In the genomic region with DNA sequence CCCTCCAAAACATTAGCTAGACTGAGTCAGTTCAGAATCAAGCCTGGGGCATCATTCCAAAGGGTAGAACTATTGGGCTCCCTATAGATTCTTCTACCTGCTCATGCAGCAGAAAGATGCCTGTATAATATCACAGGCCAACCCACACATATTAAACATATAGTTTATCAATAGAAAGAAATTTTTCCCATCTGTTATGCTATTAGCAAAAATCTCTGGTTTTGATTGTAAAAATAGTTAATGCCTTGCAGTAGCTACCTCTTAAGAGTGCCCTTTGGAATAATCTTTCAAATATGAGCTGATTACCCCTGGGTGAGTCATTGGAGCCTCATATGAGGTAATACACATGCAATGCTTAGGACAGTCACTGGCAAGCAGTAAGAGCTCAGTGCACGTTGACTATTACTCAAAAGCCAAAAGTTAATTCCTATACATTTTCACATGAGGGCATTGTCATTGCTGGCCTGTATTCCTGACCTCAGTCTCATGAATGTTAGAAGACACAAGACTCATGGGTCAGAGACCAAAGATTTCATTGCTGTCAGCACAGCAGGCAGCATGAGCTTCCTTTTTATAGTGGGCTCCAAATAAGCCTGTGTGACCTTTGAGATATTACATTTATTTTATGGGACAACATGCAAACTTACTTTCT, we compare ENCODE assay signal across 1 cellular context.
A peak's percentile ranks its signal among the peaks of the same experiment; 100 is the strongest.
TF ChIP-seq lines count a peak whose summit lies in the region.

No MANE protein-coding gene starts in this region.

TF ChIP-seq in HEK293, 187 proteins besides CTCF, POLR2A, EP300 and RAD21 (continued from another document):
- TF ChIP-seq, protein P1, sequence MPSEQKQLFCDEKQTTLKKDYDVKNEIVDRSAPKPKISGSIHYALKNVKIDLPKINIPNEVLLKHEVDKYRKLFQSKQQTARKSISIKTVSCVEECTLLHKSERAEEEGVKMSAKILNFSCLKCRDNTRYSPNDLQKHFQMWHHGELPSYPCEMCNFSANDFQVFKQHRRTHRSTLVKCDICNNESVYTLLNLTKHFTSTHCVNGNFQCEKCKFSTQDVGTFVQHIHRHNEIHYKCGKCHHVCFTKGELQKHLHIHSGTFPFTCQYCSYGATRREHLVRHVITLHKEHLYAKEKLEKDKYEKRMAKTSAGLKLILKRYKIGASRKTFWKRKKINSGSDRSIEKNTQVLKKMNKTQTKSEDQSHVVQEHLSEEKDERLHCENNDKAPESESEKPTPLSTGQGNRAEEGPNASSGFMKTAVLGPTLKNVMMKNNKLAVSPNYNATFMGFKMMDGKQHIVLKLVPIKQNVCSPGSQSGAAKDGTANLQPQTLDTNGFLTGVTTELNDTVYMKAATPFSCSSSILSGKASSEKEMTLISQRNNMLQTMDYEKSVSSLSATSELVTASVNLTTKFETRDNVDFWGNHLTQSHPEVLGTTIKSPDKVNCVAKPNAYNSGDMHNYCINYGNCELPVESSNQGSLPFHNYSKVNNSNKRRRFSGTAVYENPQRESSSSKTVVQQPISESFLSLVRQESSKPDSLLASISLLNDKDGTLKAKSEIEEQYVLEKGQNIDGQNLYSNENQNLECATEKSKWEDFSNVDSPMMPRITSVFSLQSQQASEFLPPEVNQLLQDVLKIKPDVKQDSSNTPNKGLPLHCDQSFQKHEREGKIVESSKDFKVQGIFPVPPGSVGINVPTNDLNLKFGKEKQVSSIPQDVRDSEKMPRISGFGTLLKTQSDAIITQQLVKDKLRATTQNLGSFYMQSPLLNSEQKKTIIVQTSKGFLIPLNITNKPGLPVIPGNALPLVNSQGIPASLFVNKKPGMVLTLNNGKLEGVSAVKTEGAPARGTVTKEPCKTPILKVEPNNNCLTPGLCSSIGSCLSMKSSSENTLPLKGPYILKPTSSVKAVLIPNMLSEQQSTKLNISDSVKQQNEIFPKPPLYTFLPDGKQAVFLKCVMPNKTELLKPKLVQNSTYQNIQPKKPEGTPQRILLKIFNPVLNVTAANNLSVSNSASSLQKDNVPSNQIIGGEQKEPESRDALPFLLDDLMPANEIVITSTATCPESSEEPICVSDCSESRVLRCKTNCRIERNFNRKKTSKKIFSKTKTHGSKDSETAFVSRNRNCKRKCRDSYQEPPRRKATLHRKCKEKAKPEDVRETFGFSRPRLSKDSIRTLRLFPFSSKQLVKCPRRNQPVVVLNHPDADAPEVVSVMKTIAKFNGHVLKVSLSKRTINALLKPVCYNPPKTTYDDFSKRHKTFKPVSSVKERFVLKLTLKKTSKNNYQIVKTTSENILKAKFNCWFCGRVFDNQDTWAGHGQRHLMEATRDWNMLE (tag by site-specific recombination; conservative IDR thresholded peaks at IDR 0.05; ENCODE audit: low read depth): 0 out of 2 replicates have a peak, but pooled peaks have one; percentile 39
- no peak for TF ChIP-seq ZNF621 (tag by site-specific recombination; IDR thresholded peaks at IDR 0.05)
- no peak for TF ChIP-seq WT1 (tag by site-specific recombination; IDR thresholded peaks at IDR 0.05)
- TF ChIP-seq, protein P2, sequence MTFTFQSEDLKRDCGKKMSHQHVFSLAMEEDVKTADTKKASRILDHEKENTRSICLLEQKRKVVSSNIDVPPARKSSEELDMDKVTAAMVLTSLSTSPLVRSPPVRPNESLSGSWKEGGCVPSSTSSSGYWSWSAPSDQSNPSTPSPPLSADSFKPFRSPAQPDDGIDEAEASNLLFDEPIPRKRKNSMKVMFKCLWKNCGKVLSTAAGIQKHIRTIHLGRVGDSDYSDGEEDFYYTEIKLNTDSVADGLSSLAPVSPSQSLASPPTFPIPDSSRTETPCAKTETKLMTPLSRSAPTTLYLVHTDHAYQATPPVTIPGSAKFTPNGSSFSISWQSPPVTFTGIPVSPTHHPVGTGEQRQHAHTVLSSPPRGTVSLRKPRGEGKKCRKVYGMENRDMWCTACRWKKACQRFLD (tag by site-specific recombination; IDR thresholded peaks at IDR 0.05): no peak
- TF ChIP-seq, protein P3, sequence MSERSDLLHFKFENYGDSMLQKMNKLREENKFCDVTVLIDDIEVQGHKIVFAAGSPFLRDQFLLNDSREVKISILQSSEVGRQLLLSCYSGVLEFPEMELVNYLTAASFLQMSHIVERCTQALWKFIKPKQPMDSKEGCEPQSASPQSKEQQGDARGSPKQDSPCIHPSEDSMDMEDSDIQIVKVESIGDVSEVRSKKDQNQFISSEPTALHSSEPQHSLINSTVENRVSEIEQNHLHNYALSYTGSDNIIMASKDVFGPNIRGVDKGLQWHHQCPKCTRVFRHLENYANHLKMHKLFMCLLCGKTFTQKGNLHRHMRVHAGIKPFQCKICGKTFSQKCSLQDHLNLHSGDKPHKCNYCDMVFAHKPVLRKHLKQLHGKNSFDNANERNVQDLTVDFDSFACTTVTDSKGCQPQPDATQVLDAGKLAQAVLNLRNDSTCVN (tag by site-specific recombination; optimal IDR thresholded peaks at IDR 0.05): no peak
- no peak for TF ChIP-seq ZNF707 (tag by site-specific recombination; IDR thresholded peaks at IDR 0.05)
- no peak for TF ChIP-seq ZNF624 (tag by site-specific recombination; IDR thresholded peaks at IDR 0.05)
- TF ChIP-seq ZNF558 (tag by site-specific recombination; IDR thresholded peaks at IDR 0.05): no peak
- TF ChIP-seq ZNF548 (tag by site-specific recombination; IDR thresholded peaks at IDR 0.05): no peak
- TF ChIP-seq ZNF157 (tag by site-specific recombination; IDR thresholded peaks at IDR 0.05): no peak
- TF ChIP-seq, protein P4, sequence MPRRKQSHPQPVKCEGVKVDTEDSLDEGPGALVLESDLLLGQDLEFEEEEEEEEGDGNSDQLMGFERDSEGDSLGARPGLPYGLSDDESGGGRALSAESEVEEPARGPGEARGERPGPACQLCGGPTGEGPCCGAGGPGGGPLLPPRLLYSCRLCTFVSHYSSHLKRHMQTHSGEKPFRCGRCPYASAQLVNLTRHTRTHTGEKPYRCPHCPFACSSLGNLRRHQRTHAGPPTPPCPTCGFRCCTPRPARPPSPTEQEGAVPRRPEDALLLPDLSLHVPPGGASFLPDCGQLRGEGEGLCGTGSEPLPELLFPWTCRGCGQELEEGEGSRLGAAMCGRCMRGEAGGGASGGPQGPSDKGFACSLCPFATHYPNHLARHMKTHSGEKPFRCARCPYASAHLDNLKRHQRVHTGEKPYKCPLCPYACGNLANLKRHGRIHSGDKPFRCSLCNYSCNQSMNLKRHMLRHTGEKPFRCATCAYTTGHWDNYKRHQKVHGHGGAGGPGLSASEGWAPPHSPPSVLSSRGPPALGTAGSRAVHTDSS (tag by site-specific recombination; IDR thresholded peaks at IDR 0.05): no peak
- no peak for TF ChIP-seq ZFHX2 (tag by site-specific recombination; conservative IDR thresholded peaks at IDR 0.05)
- TF ChIP-seq ZNF600 (tag by site-specific recombination; IDR thresholded peaks at IDR 0.05): no peak
- peak; percentile 17 for TF ChIP-seq SETDB1 (IDR thresholded peaks at IDR 0.05; ENCODE audit: insufficient read length, low read length)
- TF ChIP-seq ZXDB (tag by site-specific recombination; IDR thresholded peaks at IDR 0.05): no peak
- TF ChIP-seq ZNF302 (tag by site-specific recombination; IDR thresholded peaks at IDR 0.05; ENCODE audit: low read depth): no peak
- no peak for TF ChIP-seq ZNF132 (tag by site-specific recombination; IDR thresholded peaks at IDR 0.05; ENCODE audit: borderline replicate concordance)
- 0 out of 2 replicates have a peak, but pooled peaks have one; percentile 29 for TF ChIP-seq ZBTB21 (tag by site-specific recombination; IDR thresholded peaks at IDR 0.05)
- TF ChIP-seq, protein P5, sequence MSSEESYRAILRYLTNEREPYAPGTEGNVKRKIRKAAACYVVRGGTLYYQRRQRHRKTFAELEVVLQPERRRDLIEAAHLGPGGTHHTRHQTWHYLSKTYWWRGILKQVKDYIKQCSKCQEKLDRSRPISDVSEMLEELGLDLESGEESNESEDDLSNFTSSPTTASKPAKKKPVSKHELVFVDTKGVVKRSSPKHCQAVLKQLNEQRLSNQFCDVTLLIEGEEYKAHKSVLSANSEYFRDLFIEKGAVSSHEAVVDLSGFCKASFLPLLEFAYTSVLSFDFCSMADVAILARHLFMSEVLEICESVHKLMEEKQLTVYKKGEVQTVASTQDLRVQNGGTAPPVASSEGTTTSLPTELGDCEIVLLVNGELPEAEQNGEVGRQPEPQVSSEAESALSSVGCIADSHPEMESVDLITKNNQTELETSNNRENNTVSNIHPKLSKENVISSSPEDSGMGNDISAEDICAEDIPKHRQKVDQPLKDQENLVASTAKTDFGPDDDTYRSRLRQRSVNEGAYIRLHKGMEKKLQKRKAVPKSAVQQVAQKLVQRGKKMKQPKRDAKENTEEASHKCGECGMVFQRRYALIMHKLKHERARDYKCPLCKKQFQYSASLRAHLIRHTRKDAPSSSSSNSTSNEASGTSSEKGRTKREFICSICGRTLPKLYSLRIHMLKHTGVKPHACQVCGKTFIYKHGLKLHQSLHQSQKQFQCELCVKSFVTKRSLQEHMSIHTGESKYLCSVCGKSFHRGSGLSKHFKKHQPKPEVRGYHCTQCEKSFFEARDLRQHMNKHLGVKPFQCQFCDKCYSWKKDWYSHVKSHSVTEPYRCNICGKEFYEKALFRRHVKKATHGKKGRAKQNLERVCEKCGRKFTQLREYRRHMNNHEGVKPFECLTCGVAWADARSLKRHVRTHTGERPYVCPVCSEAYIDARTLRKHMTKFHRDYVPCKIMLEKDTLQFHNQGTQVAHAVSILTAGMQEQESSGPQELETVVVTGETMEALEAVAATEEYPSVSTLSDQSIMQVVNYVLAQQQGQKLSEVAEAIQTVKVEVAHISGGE (tag by site-specific recombination; conservative IDR thresholded peaks at IDR 0.05; ENCODE audit: low read depth): no peak
- TF ChIP-seq, protein P6, sequence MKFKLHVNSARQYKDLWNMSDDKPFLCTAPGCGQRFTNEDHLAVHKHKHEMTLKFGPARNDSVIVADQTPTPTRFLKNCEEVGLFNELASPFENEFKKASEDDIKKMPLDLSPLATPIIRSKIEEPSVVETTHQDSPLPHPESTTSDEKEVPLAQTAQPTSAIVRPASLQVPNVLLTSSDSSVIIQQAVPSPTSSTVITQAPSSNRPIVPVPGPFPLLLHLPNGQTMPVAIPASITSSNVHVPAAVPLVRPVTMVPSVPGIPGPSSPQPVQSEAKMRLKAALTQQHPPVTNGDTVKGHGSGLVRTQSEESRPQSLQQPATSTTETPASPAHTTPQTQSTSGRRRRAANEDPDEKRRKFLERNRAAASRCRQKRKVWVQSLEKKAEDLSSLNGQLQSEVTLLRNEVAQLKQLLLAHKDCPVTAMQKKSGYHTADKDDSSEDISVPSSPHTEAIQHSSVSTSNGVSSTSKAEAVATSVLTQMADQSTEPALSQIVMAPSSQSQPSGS (tag by site-specific recombination; IDR thresholded peaks at IDR 0.05; ENCODE audit: low read depth): peak; percentile 27; the same call in 1 of the 2 replicates
- TF ChIP-seq ZNF776 (tag by site-specific recombination; IDR thresholded peaks at IDR 0.05; ENCODE audit: borderline replicate concordance): no peak
- TF ChIP-seq, protein P7, sequence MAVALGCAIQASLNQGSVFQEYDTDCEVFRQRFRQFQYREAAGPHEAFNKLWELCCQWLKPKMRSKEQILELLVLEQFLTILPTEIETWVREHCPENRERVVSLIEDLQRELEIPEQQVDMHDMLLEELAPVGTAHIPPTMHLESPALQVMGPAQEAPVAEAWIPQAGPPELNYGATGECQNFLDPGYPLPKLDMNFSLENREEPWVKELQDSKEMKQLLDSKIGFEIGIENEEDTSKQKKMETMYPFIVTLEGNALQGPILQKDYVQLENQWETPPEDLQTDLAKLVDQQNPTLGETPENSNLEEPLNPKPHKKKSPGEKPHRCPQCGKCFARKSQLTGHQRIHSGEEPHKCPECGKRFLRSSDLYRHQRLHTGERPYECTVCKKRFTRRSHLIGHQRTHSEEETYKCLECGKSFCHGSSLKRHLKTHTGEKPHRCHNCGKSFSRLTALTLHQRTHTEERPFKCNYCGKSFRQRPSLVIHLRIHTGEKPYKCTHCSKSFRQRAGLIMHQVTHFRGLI (tag by site-specific recombination; IDR thresholded peaks at IDR 0.05): no peak
- no peak for TF ChIP-seq YY2 (tag by site-specific recombination; IDR thresholded peaks at IDR 0.05)
- no peak for TF ChIP-seq ZNF19 (tag by site-specific recombination; IDR thresholded peaks at IDR 0.05; ENCODE audit: low read depth)
- TF ChIP-seq ZNF24 (tag by site-specific recombination; IDR thresholded peaks at IDR 0.05): no peak
- no peak for TF ChIP-seq ZNF571 (tag by site-specific recombination; IDR thresholded peaks at IDR 0.05)
- TF ChIP-seq, protein P8, sequence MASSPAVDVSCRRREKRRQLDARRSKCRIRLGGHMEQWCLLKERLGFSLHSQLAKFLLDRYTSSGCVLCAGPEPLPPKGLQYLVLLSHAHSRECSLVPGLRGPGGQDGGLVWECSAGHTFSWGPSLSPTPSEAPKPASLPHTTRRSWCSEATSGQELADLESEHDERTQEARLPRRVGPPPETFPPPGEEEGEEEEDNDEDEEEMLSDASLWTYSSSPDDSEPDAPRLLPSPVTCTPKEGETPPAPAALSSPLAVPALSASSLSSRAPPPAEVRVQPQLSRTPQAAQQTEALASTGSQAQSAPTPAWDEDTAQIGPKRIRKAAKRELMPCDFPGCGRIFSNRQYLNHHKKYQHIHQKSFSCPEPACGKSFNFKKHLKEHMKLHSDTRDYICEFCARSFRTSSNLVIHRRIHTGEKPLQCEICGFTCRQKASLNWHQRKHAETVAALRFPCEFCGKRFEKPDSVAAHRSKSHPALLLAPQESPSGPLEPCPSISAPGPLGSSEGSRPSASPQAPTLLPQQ (tag by site-specific recombination; IDR thresholded peaks at IDR 0.05): 0 out of 2 replicates have a peak, but pooled peaks have one; percentile 22
- no peak for TF ChIP-seq GFI1B (tag by site-specific recombination; IDR thresholded peaks at IDR 0.05)
- no peak for TF ChIP-seq ZNF175 (tag by site-specific recombination; IDR thresholded peaks at IDR 0.05)
- no peak for TF ChIP-seq ZNF146 (tag by site-specific recombination; IDR thresholded peaks at IDR 0.05)
